ENCODE assay signal across 8 cellular contexts in the genomic region with DNA sequence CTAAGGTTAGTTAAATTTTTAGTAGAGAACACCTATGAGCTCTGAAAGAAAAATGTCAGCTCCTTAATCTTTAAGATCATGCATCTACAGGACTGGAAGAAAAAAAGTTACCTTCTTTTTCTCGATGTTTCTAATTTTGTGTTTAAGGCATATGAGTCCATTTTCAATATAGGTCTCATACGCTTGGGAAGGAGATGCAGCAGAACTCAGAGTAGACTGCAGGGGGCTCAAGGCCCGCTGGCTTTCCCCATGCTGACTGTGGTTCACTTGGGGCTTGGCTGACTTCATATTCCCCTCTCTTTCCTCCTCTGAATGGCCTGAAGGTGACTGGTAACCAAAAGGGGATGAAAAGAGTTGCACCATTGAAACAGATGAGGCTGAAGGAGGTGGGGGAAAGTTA. TPM values are rescaled to one million over a fixed set of nuclear protein-coding genes. Genes with fewer than 3 reads are reported as not detected.
DNase-seq lines count a peak whose midpoint lies in the region; ATAC-seq lines count a peak whose summit lies in the region.

No MANE protein-coding gene starts in this region.

- no peaks in the 10 kb centered on the region for H3K27me3 ChIP-seq in Karpas-422 (ENCODE audit: low read length)

- H3K4me2 ChIP-seq in Karpas-422 (ENCODE audit: low read depth, low read length, poor library complexity, severe bottlenecking): peak overlapping the region; percentile 91

- H3K4me1 ChIP-seq in Karpas-422 (ENCODE audit: low read length): peaks cover 54% of the 10 kb centered on the region

- H3K27ac ChIP-seq in Karpas-422 (ENCODE audit: low read length): no peak overlapping the region

- peak overlapping the region; percentile 80 for H3K4me3 ChIP-seq in Karpas-422 (ENCODE audit: low read length)

- peak overlapping the region; percentile 78 for H3K9ac ChIP-seq in Karpas-422 (ENCODE audit: low read length)

- ATAC-seq in GM18858 (IDR thresholded peaks at IDR 0.05; ENCODE audit: unreplicated experiment) (no peak), HG02588 (IDR thresholded peaks at IDR 0.05; ENCODE audit: unreplicated experiment) (no peak), GM21526 (IDR thresholded peaks at IDR 0.05; ENCODE audit: low FRiP score, unreplicated experiment) (no peak)

- H3K79me2 ChIP-seq in Karpas-422 (ENCODE audit: low read length): peaks cover 54% of the 10 kb centered on the region

- H3K9me3 ChIP-seq in Karpas-422 (ENCODE audit: low read length): no peaks in the 10 kb centered on the region

- H3K36me3 ChIP-seq in Karpas-422 (ENCODE audit: insufficient read depth, low read length): peaks cover under 1% of the 10 kb centered on the region; the same call in 1 of the 2 replicates

- no peaks in the 10 kb centered on the region for H3K9me2 ChIP-seq in Karpas-422 (replicated peaks; ENCODE audit: insufficient read depth, low read length)

- DNase-seq in NCI-H82 (lab: John Stamatoyannopoulos, UW) (peak; percentile 56), NCI-H82 treated with DMSO at 0.1 percent for 48 hours (lab: John Stamatoyannopoulos, UW; ENCODE audit: unreplicated experiment) (no peak), Karpas-422 (peak; percentile 81), iPS-NIHi11 (ENCODE audit: low spot score) (peak; percentile 43)
- peak; percentile 59 for DNase-seq in activated CD8-positive, alpha-beta memory T cell treated with anti-CD3 and anti-CD28 coated beads, Interleukin-2, amount 50 U/mL, for 48 hours

- H4K20me1 ChIP-seq in Karpas-422 (ENCODE audit: insufficient read depth, low read depth, low read length): no peaks in the 10 kb centered on the region

- H2AFZ ChIP-seq in Karpas-422 (ENCODE audit: low read length): no peak overlapping the region

RNA-seq across cellular contexts. Expression of a gene that starts 1.5 kb away (rescaled TPM):
- 24.9 and 39.8 TPM in 2 replicates for total RNA-seq in Karpas-422 (2014; rRNA removed; shearing (Covaris generic); ENCODE audit: low replicate concordance)

RNA-seq across cellular contexts. Expression of a gene that starts 57.6 kb away (rescaled TPM):
- total RNA-seq in Karpas-422 (2014; rRNA removed; shearing (Covaris generic); ENCODE audit: low replicate concordance): 30.1 and 33.6 TPM in 2 replicates
